13 cellular contexts compared by ENCODE assay signal in genomic region chr20:10488436-10489053, GRCh38.
"Had no signal": no experiment of that assay in that cellular context is flagged by ENCODE, and none has a peak within 500 bp of the region (broad histone marks: within the 10 kb centered on the region; RNA-seq: fewer than 3 reads in every experiment).

No MANE protein-coding gene starts in this region.

- DNase-seq: activated CD4-positive, alpha-beta T cell treated with anti-CD3 and anti-CD28 coated beads for 4 hours; activated CD8-positive, alpha-beta T cell treated with anti-CD3 and anti-CD28 coated beads for 36 hours; activated naive CD4-positive, alpha-beta T cell treated with anti-CD3 and anti-CD28 coated beads, Interleukin-2, amount 10 ng/mL, durations not matched to agents 7 days and 5 days; colonic mucosa; effector CD4-positive, alpha-beta T cell; left ventricle myocardium superior; posterior cingulate gyrus had no signal

- H3K36me3 ChIP-seq: colonic mucosa, gastroesophageal sphincter, tibial nerve had no signal

- H3K27me3 Mint-ChIP-seq: activated CD8-positive, alpha-beta T cell treated with anti-CD3 and anti-CD28 coated beads for 36 hours; activated naive CD4-positive, alpha-beta T cell treated with anti-CD3 and anti-CD28 coated beads, Interleukin-2, amount 10 ng/mL, durations not matched to agents 7 days and 5 days; activated T-helper 17 cell treated with anti-CD3 and anti-CD28 coated beads, Interleukin-2, amount 50 U/mL, for 72 hours had no signal

- H3K4me1 ChIP-seq: colonic mucosa, gastroesophageal sphincter had no signal

- ATAC-seq: activated CD8-positive, alpha-beta T cell treated with anti-CD3 and anti-CD28 coated beads for 36 hours; activated T-helper 17 cell treated with anti-CD3 and anti-CD28 coated beads, Interleukin-2, amount 50 U/mL, for 72 hours; gastroesophageal sphincter; left ventricle myocardium superior had no signal

- H3K9me3 Mint-ChIP-seq: activated CD8-positive, alpha-beta T cell treated with anti-CD3 and anti-CD28 coated beads for 36 hours; activated naive CD4-positive, alpha-beta T cell treated with anti-CD3 and anti-CD28 coated beads, Interleukin-2, amount 10 ng/mL, durations not matched to agents 7 days and 5 days; activated T-helper 17 cell treated with anti-CD3 and anti-CD28 coated beads, Interleukin-2, amount 50 U/mL, for 72 hours; mesothelial cell of epicardium had no signal

- H3K27ac ChIP-seq: colonic mucosa, gastroesophageal sphincter, tibial nerve, VCaP had no signal

- H3K27ac Mint-ChIP-seq: activated CD8-positive, alpha-beta T cell treated with anti-CD3 and anti-CD28 coated beads for 36 hours; activated naive CD4-positive, alpha-beta T cell treated with anti-CD3 and anti-CD28 coated beads, Interleukin-2, amount 10 ng/mL, durations not matched to agents 7 days and 5 days; activated T-helper 17 cell treated with anti-CD3 and anti-CD28 coated beads, Interleukin-2, amount 50 U/mL, for 72 hours; mesothelial cell of epicardium had no signal

- H3K27me3 ChIP-seq: colonic mucosa, gastroesophageal sphincter, tibial nerve had no signal

- H3K4me3 Mint-ChIP-seq: activated CD8-positive, alpha-beta T cell treated with anti-CD3 and anti-CD28 coated beads for 36 hours; activated naive CD4-positive, alpha-beta T cell treated with anti-CD3 and anti-CD28 coated beads, Interleukin-2, amount 10 ng/mL, durations not matched to agents 7 days and 5 days; activated T-helper 17 cell treated with anti-CD3 and anti-CD28 coated beads, Interleukin-2, amount 50 U/mL, for 72 hours; mesothelial cell of epicardium had no signal

- H3K4me3 ChIP-seq: colonic mucosa, gastroesophageal sphincter, skin epidermis, tibial nerve had no signal

- H3K36me3 Mint-ChIP-seq: mesothelial cell of epicardium had no signal
